ENCODE assay signal across 16 cellular contexts in the genomic region with DNA sequence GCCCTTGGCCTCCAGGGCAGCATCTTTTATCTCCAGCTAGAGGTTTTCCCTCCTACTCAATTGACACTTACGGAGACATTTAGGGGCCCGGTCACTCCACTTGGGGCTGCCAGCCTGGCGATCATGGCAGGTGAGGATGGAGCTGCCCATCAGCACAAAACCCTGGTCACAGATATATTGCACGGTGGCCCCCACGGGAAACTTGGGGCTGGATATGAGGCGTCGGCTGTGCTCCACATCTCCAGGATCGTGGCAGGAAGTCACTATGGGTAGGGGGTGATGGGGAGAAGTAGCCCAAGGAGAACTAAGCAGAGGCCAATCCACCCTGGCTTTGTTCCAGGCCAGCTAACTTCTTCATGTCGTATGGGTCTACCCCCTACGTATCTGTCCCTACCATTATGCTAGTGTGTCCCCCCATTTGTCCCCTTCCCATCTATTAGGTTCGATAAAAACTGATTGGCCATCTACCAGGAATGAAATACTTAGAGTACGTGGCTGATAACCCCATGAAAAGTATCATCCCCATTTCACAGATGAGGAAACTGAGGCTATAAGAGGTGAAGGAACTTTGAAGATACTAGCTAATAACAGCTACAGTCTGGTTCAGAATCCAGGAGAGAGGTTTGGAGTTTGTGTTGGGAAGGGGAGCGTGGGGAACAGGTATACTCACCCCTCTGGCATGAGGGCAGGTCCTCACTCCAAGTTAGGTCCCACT. TPM values are rescaled to one million over a fixed set of nuclear protein-coding genes. Genes with fewer than 3 reads are reported as not detected.
DNase-seq lines count a peak whose midpoint lies in the region; ATAC-seq and TF ChIP-seq lines count a peak whose summit lies in the region.
"Had no signal": no experiment of that assay in that cellular context is flagged by ENCODE, and none has a peak within 500 bp of the region (broad histone marks: within the 10 kb centered on the region; RNA-seq: fewer than 3 reads in every experiment).

No MANE protein-coding gene starts in this region.

- no peak for TF ChIP-seq CTCF in GM13976 (IDR thresholded peaks at IDR 0.05; ENCODE audit: borderline replicate concordance, control extremely low read depth, extremely low read depth, insufficient read depth, missing control alignments)
- no peak for TF ChIP-seq CTCF in glutamatergic neuron (IDR thresholded peaks at IDR 0.05; ENCODE audit: partially characterized antibody, unreplicated experiment)
- TF ChIP-seq CTCF in MM.1S (IDR thresholded peaks at IDR 0.05; ENCODE audit: low read length), result no peak

- peaks cover 9% of the 10 kb centered on the region for H3K4me1 ChIP-seq in MM.1S (ENCODE audit: low read length)

- H3K9me3 Mint-ChIP-seq in glutamatergic neuron (ENCODE audit: unreplicated experiment), result peaks cover 2% of the 10 kb centered on the region
- H3K9me3 Mint-ChIP-seq: CD4-positive, alpha-beta T cell; GM23338 had no signal

- H3K79me2 ChIP-seq in MM.1S (ENCODE audit: low read length), result no peaks in the 10 kb centered on the region

- no peaks in the 10 kb centered on the region for H4K20me1 ChIP-seq in MM.1S (ENCODE audit: insufficient read depth, low read length)

- H3K27me3 Mint-ChIP-seq in glutamatergic neuron (ENCODE audit: unreplicated experiment), result peaks cover 3% of the 10 kb centered on the region
- H3K27me3 Mint-ChIP-seq: CD4-positive, alpha-beta T cell had no signal

- H2AFZ ChIP-seq in MM.1S (ENCODE audit: low read length), result no peak overlapping the region
- H2AFZ ChIP-seq: GM23338 had no signal

- H3K9me3 ChIP-seq in MM.1S (replicated peaks; ENCODE audit: insufficient read depth, low read length), result no peaks in the 10 kb centered on the region
- H3K9me3 ChIP-seq: Caco-2, HAP-1 had no signal

- intact Hi-C loops in sciatic nerve (cut with DNase I), result no loop called here

- no peaks in the 10 kb centered on the region for H3K9me2 ChIP-seq in MM.1S (replicated peaks; ENCODE audit: insufficient read depth, low read length)

- in situ Hi-C loops in GM13976 (cut with MboI; ENCODE audit: low sequenced_read_pairs, unreplicated experiment), result no loop called here

- no peak overlapping the region for H3K4me2 ChIP-seq in MM.1S (ENCODE audit: low read depth, low read length)
- H3K4me2 ChIP-seq: GM23338 had no signal

- no peaks in the 10 kb centered on the region for H3K4me1 Mint-ChIP-seq in glutamatergic neuron (ENCODE audit: low read depth, unreplicated experiment)

- H3K4me3 Mint-ChIP-seq in glutamatergic neuron (ENCODE audit: unreplicated experiment), result peak overlapping the region; percentile 30
- H3K4me3 Mint-ChIP-seq: CD4-positive, alpha-beta T cell; GM23338 had no signal

- no peak for ATAC-seq in sciatic nerve
- ATAC-seq: GM23338 had no signal

- no peak overlapping the region for H3K27ac Mint-ChIP-seq in glutamatergic neuron (ENCODE audit: unreplicated experiment)
- H3K27ac Mint-ChIP-seq: CD4-positive, alpha-beta T cell had no signal

- H3K9ac ChIP-seq in MM.1S (ENCODE audit: low read length), result no peak overlapping the region

- H3K4me3 ChIP-seq in MM.1S (ENCODE audit: low read length), result no peak overlapping the region
- H3K4me3 ChIP-seq: GM23338, HAP-1 had no signal

- no peaks in the 10 kb centered on the region for H3K27me3 ChIP-seq in MM.1S (replicated peaks; ENCODE audit: insufficient read depth, low read length)

- H3K36me3 ChIP-seq in MM.1S (replicated peaks; ENCODE audit: insufficient read depth, low read length), result no peaks in the 10 kb centered on the region
- H3K36me3 ChIP-seq: HAP-1 had no signal

- no peak overlapping the region for H3K27ac ChIP-seq in MM.1S (ENCODE audit: low read length)
- H3K27ac ChIP-seq: C4-2B had no signal

- H3K36me3 Mint-ChIP-seq in glutamatergic neuron (ENCODE audit: unreplicated experiment), result no peaks in the 10 kb centered on the region

- DNase-seq in GM13976 (ENCODE audit: low spot score) (peak; percentile 9), H4 (ENCODE audit: low spot score) (peak; percentile 2), glutamatergic neuron (no peak), sciatic nerve (ENCODE audit: low spot score) (peak; percentile 56), NK-92 (lab: John Stamatoyannopoulos, UW; ENCODE audit: unreplicated experiment) (no peak), NCI-H526 (lab: John Stamatoyannopoulos, UW) (no peak), MM.1S (no peak)
- DNase-seq: AML-193; Caco-2; CD4-positive, alpha-beta T cell; IMR-90; KBM-7 had no signal

- H3F3A ChIP-seq in MM.1S (ENCODE audit: insufficient read depth, low read length), result peaks cover 8% of the 10 kb centered on the region; the same call in 1 of the 2 replicates

RNA-seq across cellular contexts. Expression of a gene that starts 6.1 kb away (rescaled TPM):
- 11.3 and 20.3 TPM in 2 replicates for total RNA-seq in H4 (2014; rRNA removed; shearing (Covaris generic))
- 59.8 TPM for total RNA-seq in glutamatergic neuron (ENCODE audit: unreplicated experiment)
- total RNA-seq in sciatic nerve, result 42.8 TPM

RNA-seq across cellular contexts. Expression of a gene that starts 48.4 kb away (rescaled TPM):
- total RNA-seq in H4 (2014; rRNA removed; shearing (Covaris generic)), result not detected in 2 replicates
- total RNA-seq in glutamatergic neuron (ENCODE audit: unreplicated experiment), result 6.7 TPM
- total RNA-seq in sciatic nerve, result not detected
- total RNA-seq: Caco-2, HT-29, IMR-90 had no signal

RNA-seq across cellular contexts. Expression of a gene that starts 54.6 kb away (rescaled TPM):
- total RNA-seq in H4 (2014; rRNA removed; shearing (Covaris generic)), result 12.3 and 16.1 TPM in 2 replicates
- total RNA-seq in glutamatergic neuron (ENCODE audit: unreplicated experiment) (17.0 TPM), sciatic nerve (9.6 TPM)

RNA-seq across cellular contexts. Expression of a gene that starts 59.9 kb away (rescaled TPM):
- total RNA-seq in H4 (2014; rRNA removed; shearing (Covaris generic)), result 15.5 and 21.3 TPM in 2 replicates
- total RNA-seq in glutamatergic neuron (ENCODE audit: unreplicated experiment) (143 TPM), sciatic nerve (111 TPM)

Comparison
In these comparisons a context has a peak if more than half of its experiments do, and no peak if none do; other contexts are left out.
1. DNase-seq: peak in GM13976 (single experiment), H4 (single experiment) and sciatic nerve (single experiment); none in glutamatergic neuron (single experiment), NK-92 (single experiment), NCI-H526 (0 of 2) and MM.1S (single experiment).